ENCODE assay signal across 8 cellular contexts in the genomic region with DNA sequence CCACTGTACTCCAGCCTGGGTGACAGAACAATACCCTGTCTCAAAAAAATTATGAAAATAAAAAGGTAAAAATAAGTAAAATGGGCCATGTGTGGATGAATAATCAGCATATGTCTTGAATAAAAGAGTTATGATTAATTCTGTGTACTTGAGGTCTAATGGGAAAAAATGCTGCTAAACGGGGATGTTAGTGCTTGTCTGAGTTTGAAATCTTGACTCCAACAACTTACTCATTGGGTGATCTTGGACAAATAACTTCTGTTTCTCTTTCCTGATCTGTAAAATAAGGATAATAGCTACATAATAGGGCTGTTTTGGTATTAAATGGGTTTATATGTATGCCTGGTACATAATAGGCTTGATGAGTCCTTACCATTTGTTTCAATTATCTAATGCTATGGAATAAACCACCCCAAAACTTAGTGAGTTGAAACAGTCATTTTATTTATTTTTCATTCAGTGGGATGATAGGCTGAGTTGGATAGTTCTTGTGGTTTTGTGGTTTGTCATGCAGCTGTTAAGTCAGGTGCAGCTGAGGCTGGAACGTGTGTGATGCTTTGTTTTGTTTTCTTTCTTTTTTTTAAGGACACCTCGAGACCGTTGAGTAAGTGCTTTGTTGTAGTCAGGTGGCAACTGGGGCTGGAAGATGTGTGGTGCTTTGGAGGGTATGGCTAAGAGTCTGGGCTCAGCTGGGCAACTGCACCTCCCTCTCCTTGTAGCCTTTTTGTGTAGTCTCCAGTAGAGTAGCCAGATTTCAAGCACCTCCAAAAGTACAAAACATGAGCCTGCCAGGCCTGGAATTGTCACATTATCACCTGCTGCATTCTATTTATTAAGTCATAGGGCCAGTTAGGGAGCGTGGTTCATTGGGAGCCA. TPM values are rescaled to one million over a fixed set of nuclear protein-coding genes. Genes with fewer than 3 reads are reported as not detected.
A peak's percentile ranks its signal among the peaks of the same experiment; 100 is the strongest.
DNase-seq lines count a peak whose midpoint lies in the region; ATAC-seq, FAIRE-seq and TF ChIP-seq lines count a peak whose summit lies in the region.

No MANE protein-coding gene starts in this region.

- TF ChIP-seq CTCF in Caco-2 (IDR thresholded peaks at IDR 0.05; ENCODE audit: insufficient read depth in 1 of 2, low read depth in 1 of 2, low read length in 1 of 2, severe bottlenecking in 1 of 2, unreplicated experiment in 1 of 2): no peak
- TF ChIP-seq CTCF in mammary epithelial cell (conservative IDR thresholded peaks at IDR 0.05 in 1 of 2, IDR thresholded peaks at IDR 0.05 in 1 of 2; ENCODE audit: extremely low read depth in 1 of 2, insufficient read depth in 1 of 2, low read depth in 1 of 2, low read length in 2 of 2): no peak

- H4K20me1 ChIP-seq in mammary epithelial cell (ENCODE audit: insufficient read depth, low read length): peaks cover 2% of the 10 kb centered on the region

- peaks cover 66% of the 10 kb centered on the region for H3K79me2 ChIP-seq in mammary epithelial cell (ENCODE audit: insufficient read depth, low read length)

- peaks cover 12% of the 10 kb centered on the region for H3K4me1 Mint-ChIP-seq in Caco-2 (ENCODE audit: low read depth, unreplicated experiment)

- in situ Hi-C loops in mammary epithelial cell (cut with MboI; ENCODE audit: low sequenced_read_pairs in 2 of 2): no loop called here

- CTCF ChIA-PET in Caco-2 (lab: Charles Lee) (no interaction called here), mammary epithelial cell (lab: Charles Lee; ENCODE audit: low non-redundant PET) (no interaction called here)

- WGBS in mammary epithelial cell (ENCODE audit: low coverage, missing lambda C conversion rate): 24% methylated on average over 5 of the region's 5 CpGs
- 54 to 76% (median 63%) methylated on average over 5 of the region's 5 CpGs for WGBS in small intestine, 3 donors

- ATAC-seq in GM19395 (IDR thresholded peaks at IDR 0.05; ENCODE audit: unreplicated experiment) (peak; percentile 55), HG03469 (IDR thresholded peaks at IDR 0.05; ENCODE audit: unreplicated experiment) (peak; percentile 34)

- peaks cover 10% of the 10 kb centered on the region for H3K9me3 ChIP-seq in Caco-2
- peaks cover 17% of the 10 kb centered on the region for H3K9me3 ChIP-seq in mammary epithelial cell (replicated peaks; ENCODE audit: insufficient read depth, low read length)
- peaks cover 2% of the 10 kb centered on the region for H3K9me3 ChIP-seq in small intestine (ENCODE audit: control insufficient read depth, low read depth)

- dilution Hi-C loops in mammary epithelial cell (cut with HindIII; ENCODE audit: low sequenced_read_pairs): no loop called here

- DNase-seq in Caco-2 (no peak), T follicular helper cell (ENCODE audit: low read depth) (peak; percentile 58), mammary epithelial cell (peak; percentile 83), small intestine (peak; percentile 38), NCI-H1694 (lab: John Stamatoyannopoulos, UW) (no peak), OCI-M2 (lab: John Stamatoyannopoulos, UW; ENCODE audit: unreplicated experiment) (no peak)

- H3K27ac ChIP-seq in mammary epithelial cell (ENCODE audit: insufficient read depth, low read depth, low read length): no peak overlapping the region
- H3K27ac ChIP-seq in small intestine (ENCODE audit: low read depth in 1 of 2, low read length in 1 of 2): peak overlapping the region in 1 of 2 donors; percentile 84

- H3K9ac ChIP-seq in mammary epithelial cell (ENCODE audit: insufficient read depth, low read length): no peak overlapping the region

- H3K4me3 Mint-ChIP-seq in Caco-2 (ENCODE audit: unreplicated experiment): no peak overlapping the region

- intact Hi-C loops in Caco-2 (cut with micrococcal nuclease; ENCODE audit: unreplicated experiment): no loop called here
- intact Hi-C loops in mammary epithelial cell (cut with micrococcal nuclease): no loop called here

- no peak for FAIRE-seq in small intestine (lab: Jason Lieb, UNC)

- H3K4me3 ChIP-seq in Caco-2 (ENCODE audit: low read depth, low read length): no peak overlapping the region
- no peak overlapping the region for H3K4me3 ChIP-seq in mammary epithelial cell (replicated peaks in 1 of 3; ENCODE audit: insufficient read depth in 1 of 3, low read depth in 2 of 3, low read length in 3 of 3)
- no peak overlapping the region for H3K4me3 ChIP-seq in small intestine (ENCODE audit: low read depth in 1 of 2, low read length in 2 of 2)

- H3K4me2 ChIP-seq in mammary epithelial cell (ENCODE audit: insufficient read depth, low read depth, low read length): peak overlapping the region; percentile 27

- H3K4me1 ChIP-seq in Caco-2 (0 out of 2 replicates have a peak, but pooled peaks cover 7% of the 10 kb centered on the region), mammary epithelial cell (ENCODE audit: insufficient read depth, low read length) (peaks cover 27% of the 10 kb centered on the region), small intestine (ENCODE audit: control insufficient read depth in 2 of 2, insufficient read depth in 1 of 2, low read depth in 1 of 2, low read length in 1 of 2) (peaks cover 0 to 4% of the 10 kb centered on the region in 2 donors)

- H3K9me3 Mint-ChIP-seq in Caco-2 (ENCODE audit: unreplicated experiment): peaks cover 9% of the 10 kb centered on the region

- H3K27me3 Mint-ChIP-seq in Caco-2 (ENCODE audit: insufficient read depth, unreplicated experiment): no peaks in the 10 kb centered on the region

- H3K36me3 Mint-ChIP-seq in Caco-2 (ENCODE audit: insufficient read depth, unreplicated experiment): peaks cover 45% of the 10 kb centered on the region

- H3K27me3 ChIP-seq in Caco-2 (replicated peaks; ENCODE audit: control insufficient read depth, insufficient read depth, low read length) (no peaks in the 10 kb centered on the region), mammary epithelial cell (ENCODE audit: insufficient read depth, low read length) (no peaks in the 10 kb centered on the region), small intestine (ENCODE audit: control insufficient read depth in 2 of 2, insufficient read depth in 2 of 2, low read length in 2 of 2) (no peaks in the 10 kb centered on the region)

- POLR2A ChIA-PET in Caco-2 (lab: Charles Lee): no interaction called here

- H3K36me3 ChIP-seq in Caco-2 (ENCODE audit: control insufficient read depth, insufficient read depth, low read length) (no peaks in the 10 kb centered on the region), mammary epithelial cell (ENCODE audit: insufficient read depth, low read length) (peaks cover 3% of the 10 kb centered on the region), small intestine (ENCODE audit: control insufficient read depth in 2 of 2, insufficient read depth in 2 of 2, low read length in 2 of 2) (peaks cover 0 to 6% of the 10 kb centered on the region in 2 donors)

- no TSS peak for BruUV-seq in Caco-2 (replicated peaks; lab: Mats Ljungman, UMichigan)
- BruUV-seq in mammary epithelial cell (replicated peaks; lab: Mats Ljungman, UMichigan): no TSS peak

- H3K27ac Mint-ChIP-seq in Caco-2 (ENCODE audit: unreplicated experiment): peak overlapping the region; percentile 22

- no peak overlapping the region for H2AFZ ChIP-seq in mammary epithelial cell (ENCODE audit: low read depth, low read length)

RNA-seq across cellular contexts. Expression of gene MDM4, which starts 4.9 kb away (rescaled TPM):
- 56.5 and 58.9 TPM in 2 replicates for total RNA-seq in Caco-2 (2022)
- total RNA-seq in mammary epithelial cell: 10 to 100 TPM; 21.7 to 37.1 TPM
- 5.1 TPM for polyA plus RNA-seq in mammary epithelial cell
- polyA minus RNA-seq in mammary epithelial cell: 7.7 TPM
- polyA plus RNA-seq in small intestine: 1 to 10 TPM; 4.1 to 7.2 (median 6.0) TPM

RNA-seq across cellular contexts. Expression of gene PIK3C2B, which starts 26.5 kb away (rescaled TPM):
- total RNA-seq in Caco-2 (2022) (24.7 and 28.5 TPM in 2 replicates), mammary epithelial cell (10 to 100 TPM in 1 of 2 donors, 1 to 10 TPM in 1; 7.5 to 14.5 TPM)
- polyA plus RNA-seq in mammary epithelial cell (6.0 TPM), small intestine (10 to 100 TPM in 2 of 3 donors, 1 to 10 TPM in 1; 8.1 to 23.7 (median 11.2) TPM)
- polyA minus RNA-seq in mammary epithelial cell: 9.3 TPM

Comparison
In these comparisons a context has a peak if more than half of its experiments do, and no peak if none do; other contexts are left out.
1. DNase-seq: peak in T follicular helper cell (single experiment), mammary epithelial cell (single experiment) and small intestine (single experiment); none in Caco-2 (0 of 2), NCI-H1694 (single experiment) and OCI-M2 (single experiment).